In the genomic region with DNA sequence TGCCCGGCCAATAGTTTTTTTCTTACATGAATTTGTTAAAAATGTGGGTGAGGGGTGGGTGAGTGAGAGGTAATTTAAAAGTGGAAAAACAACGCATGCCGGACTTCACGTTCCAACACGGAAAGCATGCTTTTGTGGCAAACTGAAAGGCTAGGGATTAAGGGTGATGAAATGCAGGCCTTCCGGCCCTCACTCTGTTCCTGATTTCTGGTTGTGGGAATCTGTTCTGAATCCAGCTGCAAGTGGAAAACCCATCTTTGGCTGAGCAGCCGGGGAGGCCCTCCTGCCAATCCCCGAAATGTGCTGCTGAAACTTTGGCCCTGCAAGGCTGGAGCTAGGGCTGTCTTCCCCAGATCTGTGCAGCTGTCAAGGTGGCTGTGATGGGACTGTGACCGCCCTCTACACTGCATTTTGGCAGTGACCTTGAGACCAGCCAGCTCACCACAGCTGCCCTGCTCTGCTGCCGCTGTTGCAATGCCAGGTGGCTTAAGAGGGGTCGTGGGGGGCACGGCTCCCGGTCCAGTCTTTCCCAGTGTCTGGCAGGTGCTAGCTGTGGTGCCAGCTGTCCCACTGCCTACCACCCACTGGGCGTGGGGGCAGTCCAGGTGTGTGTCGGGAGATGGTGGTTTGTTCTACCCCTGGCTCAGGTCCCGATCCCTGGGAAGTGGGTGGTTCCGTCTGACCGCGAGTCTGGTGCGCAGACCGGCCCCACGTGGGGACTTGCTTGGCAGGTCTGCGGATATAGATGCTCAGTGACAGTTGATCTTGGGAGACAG, we compare ENCODE assay signal across 9 cellular contexts. TPM values are rescaled to one million over a fixed set of nuclear protein-coding genes. Genes with fewer than 3 reads are reported as not detected.
DNase-seq lines count a peak whose midpoint lies in the region; ATAC-seq and TF ChIP-seq lines count a peak whose summit lies in the region.
"Had no signal": no experiment of that assay in that cellular context is flagged by ENCODE, and none has a peak within 500 bp of the region (broad histone marks: within the 10 kb centered on the region; RNA-seq: fewer than 3 reads in every experiment).

No MANE protein-coding gene starts in this region.

- no peaks in the 10 kb centered on the region for H3K9me3 ChIP-seq in trophoblast cell (ENCODE audit: insufficient read depth, low read depth, low read length)

- peak overlapping the region; percentile 32 for H2AFZ ChIP-seq in trophoblast cell (ENCODE audit: insufficient read depth, low read length, poor library complexity)

- no peaks in the 10 kb centered on the region for H3K27me3 ChIP-seq in trophoblast cell (ENCODE audit: insufficient read depth, low read length)

- TF ChIP-seq CTCF in 22Rv1 (IDR thresholded peaks at IDR 0.05): no peak
- TF ChIP-seq CTCF in GM13976 (IDR thresholded peaks at IDR 0.05; ENCODE audit: borderline replicate concordance, control extremely low read depth, extremely low read depth, insufficient read depth, missing control alignments): no peak

- POLR2A ChIA-PET in T-cell (lab: Charles Lee): no interaction called here

- peaks cover 39 to 46% (median 41%) of the 10 kb centered on the region in 3 donors for H3K4me1 Mint-ChIP-seq in T-cell

- peak overlapping the region; percentile 28 for H3K14ac ChIP-seq in trophoblast cell (ENCODE audit: low read length)

- peaks cover 2% of the 10 kb centered on the region for H3K79me2 ChIP-seq in trophoblast cell (ENCODE audit: control insufficient read depth, insufficient read depth, low read length, poor library complexity)

- DNase-seq in H4 (ENCODE audit: low spot score): peak; percentile 8
- DNase-seq in T-cell: no peak
- peak; percentile 49 for DNase-seq in Right ventricle myocardium superior
- peak in 1 of 2 donors; percentile 42 for DNase-seq in trophoblast cell
- no peak for DNase-seq in GM13976 (ENCODE audit: low spot score)
- no peak for DNase-seq in epidermal melanocyte (ENCODE audit: insufficient read length, low spot score)
- no peak for DNase-seq in cortex of kidney (lab: John Stamatoyannopoulos, UW)

- H3K4me2 ChIP-seq in trophoblast cell (ENCODE audit: low read length): peak overlapping the region; percentile 24

- H2BK12ac ChIP-seq in trophoblast cell (ENCODE audit: low read length): peak overlapping the region; percentile 21

- H3K4me1 ChIP-seq in trophoblast cell (ENCODE audit: control insufficient read depth in 1 of 2, insufficient read depth in 2 of 2, low read length in 2 of 2): peaks cover 9 to 14% of the 10 kb centered on the region in 2 experiments

- no peaks in the 10 kb centered on the region for H3K27me3 Mint-ChIP-seq in T-cell

- peaks cover 11% of the 10 kb centered on the region for H3K79me1 ChIP-seq in trophoblast cell (ENCODE audit: low read length)

- no peak overlapping the region for H3K23ac ChIP-seq in trophoblast cell (ENCODE audit: low read length)

- peak overlapping the region; percentile 23 to 31 for H3K27ac Mint-ChIP-seq in T-cell

- peak overlapping the region; percentile 50 for H4K8ac ChIP-seq in trophoblast cell (ENCODE audit: low read depth, low read length)

- H2BK5ac ChIP-seq in trophoblast cell (ENCODE audit: low read depth, low read length, poor library complexity): no peak overlapping the region

- no CpG with 5 or more reads among the region's 23 CpGs for WGBS in trophoblast cell (ENCODE audit: extremely low coverage, insufficient coverage, insufficient read length)

- intact Hi-C loops in Right ventricle myocardium superior (cut with DNase I): no loop called here

- H4K91ac ChIP-seq in trophoblast cell (ENCODE audit: low read depth, low read length): peak overlapping the region; percentile 7

- in situ Hi-C loops in GM13976 (cut with MboI; ENCODE audit: low sequenced_read_pairs, unreplicated experiment): no loop called here

- H3K4me3 ChIP-seq in trophoblast cell (ENCODE audit: low read depth, low read length): no peak overlapping the region

- peak overlapping the region; percentile 13 for H4K12ac ChIP-seq in trophoblast cell (ENCODE audit: low read depth, low read length)

- no peaks in the 10 kb centered on the region for H3K36me3 ChIP-seq in trophoblast cell (ENCODE audit: control insufficient read depth in 1 of 2, insufficient read depth in 2 of 2, low read length in 2 of 2)

- H3K4me3 Mint-ChIP-seq in T-cell: peak overlapping the region; percentile 13 to 94 (median 84)

- CTCF ChIA-PET in T-cell (lab: Charles Lee): no interaction called here

- ATAC-seq in T-cell (replicated peaks in 1 of 4): no peak
- peak; percentile 60 for ATAC-seq in Right ventricle myocardium superior (ENCODE audit: poor library complexity)

- H2AK5ac ChIP-seq in trophoblast cell (ENCODE audit: low read length): peak overlapping the region; percentile 42

- no peak overlapping the region for H3K4ac ChIP-seq in trophoblast cell (ENCODE audit: low read depth, low read length)

- no peak overlapping the region for H3K9ac ChIP-seq in trophoblast cell (ENCODE audit: low read length)

- no peaks in the 10 kb centered on the region for H3K9me3 Mint-ChIP-seq in T-cell
- H3K9me3 Mint-ChIP-seq: dendritic cell treated with granulocyte-macrophage colony-stimulating factor and Interleukin-4, amounts not matched to agents 40 ng/mL and 50 ng/mL, for 4 days had no signal

- H3K27ac ChIP-seq in 22Rv1 (peak overlapping the region; percentile 87), trophoblast cell (ENCODE audit: low read depth, low read length) (no peak overlapping the region)

- H3K18ac ChIP-seq in trophoblast cell (ENCODE audit: low read length): peak overlapping the region; percentile 38

- no peak overlapping the region for H2BK120ac ChIP-seq in trophoblast cell (ENCODE audit: insufficient read depth, low read length, poor library complexity)

- peaks cover 16% of the 10 kb centered on the region for H3K36me3 Mint-ChIP-seq in T-cell

RNA-seq across cellular contexts. Expression of a gene that starts 39.0 kb away (rescaled TPM):
- 2.0 TPM in 2 replicates for total RNA-seq in H4 (2014; rRNA removed; shearing (Covaris generic))
- total RNA-seq in T-cell: 1 to 10 TPM; 1.6 to 3.6 (median 1.9) TPM
- total RNA-seq in Right ventricle myocardium superior: 2.9 TPM
- 6.5 and 7.3 TPM in 2 replicates for polyA plus RNA-seq in trophoblast cell (2013)

Comparison
In these comparisons a context has a peak if more than half of its experiments do, and no peak if none do; other contexts are left out.
1. DNase-seq: peak in H4 (single experiment) and Right ventricle myocardium superior (single experiment); none in T-cell (0 of 34), GM13976 (single experiment), epidermal melanocyte (single experiment) and cortex of kidney (single experiment).